ENCODE assay signal across 11 cellular contexts in the genomic region with DNA sequence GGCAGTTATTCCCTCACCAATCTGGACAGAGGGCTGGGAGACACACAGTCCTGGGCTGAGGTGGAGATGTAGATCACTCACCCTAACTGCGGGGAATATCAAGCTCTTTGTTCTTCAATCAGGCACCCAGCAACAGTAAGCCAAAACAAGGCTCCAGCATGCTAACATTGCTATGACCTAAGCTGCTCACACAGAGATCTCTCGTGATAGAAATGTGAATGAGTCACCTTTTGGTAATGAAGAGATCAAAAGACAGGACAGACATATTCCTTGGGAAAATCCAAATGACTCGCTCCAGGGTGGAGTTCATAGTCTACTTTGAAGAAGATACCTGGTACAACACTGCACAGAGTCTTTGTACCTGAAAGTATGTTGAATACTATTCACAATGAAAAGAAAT.
A peak's percentile ranks its signal among the peaks of the same experiment; 100 is the strongest.
DNase-seq lines count a peak whose midpoint lies in the region; TF ChIP-seq lines count a peak whose summit lies in the region.
"Had no signal": no experiment of that assay in that cellular context is flagged by ENCODE, and none has a peak within 500 bp of the region (broad histone marks: within the 10 kb centered on the region; RNA-seq: fewer than 3 reads in every experiment).

No MANE protein-coding gene starts in this region.

- no peak overlapping the region for H3K4me3 Mint-ChIP-seq in osteocyte (ENCODE audit: unreplicated experiment)
- H3K4me3 Mint-ChIP-seq: brain; T-helper 2 cell treated with Interferon-gamma antibody and Interleukin-4, amounts not matched to agents 5 μg/mL and 100 μg/mL, for 36 hours had no signal

- TF ChIP-seq CTCF in epithelial cell of esophagus (IDR thresholded peaks at IDR 0.05; ENCODE audit: insufficient read depth, low read depth, low read length, missing control alignments) (no peak), osteocyte (IDR thresholded peaks at IDR 0.05) (no peak)

- peak; percentile 96 for DNase-seq in ELR (ENCODE audit: low read depth)
- DNase-seq in NCI-H460 (ENCODE audit: extremely low read depth, low read depth) = peak; percentile 1
- DNase-seq in epithelial cell of esophagus (ENCODE audit: low read depth) = peak; percentile 94
- DNase-seq in osteocyte (ENCODE audit: extremely low spot score, unreplicated experiment) = no peak
- DNase-seq in CD1c-positive myeloid dendritic cell (ENCODE audit: extremely low spot score) = no peak
- DNase-seq in NOMO-1 treated with DMSO at 0.1 percent for 48 hours (lab: John Stamatoyannopoulos, UW; ENCODE audit: unreplicated experiment) = no peak
- DNase-seq in DMS79 (lab: John Stamatoyannopoulos, UW) = no peak
- DNase-seq: GOT3 had no signal

- peaks cover 29% of the 10 kb centered on the region for H3K4me1 Mint-ChIP-seq in osteocyte (ENCODE audit: unreplicated experiment)

- no peaks in the 10 kb centered on the region for H3K9me3 Mint-ChIP-seq in osteocyte (ENCODE audit: unreplicated experiment)
- H3K9me3 Mint-ChIP-seq: brain; T-helper 2 cell treated with Interferon-gamma antibody and Interleukin-4, amounts not matched to agents 5 μg/mL and 100 μg/mL, for 36 hours had no signal

- peaks cover 35% of the 10 kb centered on the region for H3K36me3 Mint-ChIP-seq in osteocyte (ENCODE audit: unreplicated experiment)
- H3K36me3 Mint-ChIP-seq: brain had no signal

- H3K27me3 Mint-ChIP-seq in osteocyte (ENCODE audit: unreplicated experiment) = no peaks in the 10 kb centered on the region
- H3K27me3 Mint-ChIP-seq: brain had no signal

- H3K27ac Mint-ChIP-seq in osteocyte (ENCODE audit: unreplicated experiment) = peak overlapping the region; percentile 75
- H3K27ac Mint-ChIP-seq: brain; T-helper 2 cell treated with Interferon-gamma antibody and Interleukin-4, amounts not matched to agents 5 μg/mL and 100 μg/mL, for 36 hours had no signal

- no peak overlapping the region for H3K4me3 ChIP-seq in epithelial cell of esophagus (ENCODE audit: low read length)
- H3K4me3 ChIP-seq: skin epidermis had no signal

Comparison
In these comparisons a context has a peak if more than half of its experiments do, and no peak if none do; other contexts are left out.
1. DNase-seq: peak in ELR (single experiment), NCI-H460 (single experiment) and epithelial cell of esophagus (single experiment); none in osteocyte (single experiment), CD1c-positive myeloid dendritic cell (single experiment), NOMO-1 treated with DMSO at 0.1 percent for 48 hours (single experiment) and DMS79 (single experiment).